Comparison of ENCODE assay signal across 21 cellular contexts in the genomic region with DNA sequence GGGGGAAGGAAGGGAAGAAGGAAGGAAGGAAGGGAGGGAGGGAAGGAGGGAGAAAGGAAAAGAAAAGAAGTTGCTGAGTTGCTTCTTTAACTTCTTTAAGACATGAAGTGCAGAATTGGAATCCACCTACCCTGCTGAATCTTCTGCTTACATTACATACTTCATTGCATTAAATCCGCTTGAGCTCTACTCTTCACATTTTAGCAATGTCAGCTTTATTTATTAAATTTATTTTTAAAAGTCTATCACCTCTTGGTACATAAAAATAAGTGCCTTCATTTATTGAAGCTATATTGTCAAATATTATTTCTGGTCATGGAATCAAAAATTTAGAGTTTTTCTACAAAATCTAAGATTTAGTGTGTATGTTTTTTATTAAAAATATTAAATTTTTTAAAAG.
DNase-seq lines count a peak whose midpoint lies in the region; ATAC-seq, FAIRE-seq and TF ChIP-seq lines count a peak whose summit lies in the region.
"Had no signal": no experiment of that assay in that cellular context is flagged by ENCODE, and none has a peak within 500 bp of the region (broad histone marks: within the 10 kb centered on the region; RNA-seq: fewer than 3 reads in every experiment).

No MANE protein-coding gene starts in this region.

- H3K36me3 ChIP-seq in HepG2 (replicated peaks in 1 of 2; ENCODE audit: control insufficient read depth in 1 of 2, insufficient read depth in 2 of 2, low read length in 2 of 2) = no peaks in the 10 kb centered on the region
- H3K36me3 ChIP-seq in right lobe of liver = no peaks in the 10 kb centered on the region
- H3K36me3 ChIP-seq in SK-N-MC (ENCODE audit: insufficient read depth, low read length) = no peaks in the 10 kb centered on the region
- no peaks in the 10 kb centered on the region; a peak in 1 of 8 replicates for H3K36me3 ChIP-seq in H1 (ENCODE audit: control insufficient read depth in 2 of 4, insufficient read depth in 4 of 4, low read length in 3 of 4)
- H3K36me3 ChIP-seq in kidney (ENCODE audit: control insufficient read depth in 1 of 2, insufficient read depth in 2 of 2, low read length in 2 of 2) = no peaks in the 10 kb centered on the region
- H3K36me3 ChIP-seq in PC-9 (ENCODE audit: low read depth) = no peaks in the 10 kb centered on the region
- H3K36me3 ChIP-seq in pancreas = no peaks in the 10 kb centered on the region
- H3K36me3 ChIP-seq: BLaER1 treated with 17β-estradiol and CSF1 and Interleukin-3, amounts not matched to agents 10 nM and 100 nM had no signal

- no peak overlapping the region for H3K4ac ChIP-seq in H1 (replicated peaks; ENCODE audit: insufficient read length, low read depth, low read length)

- no peak overlapping the region for H3K18ac ChIP-seq in H1 (ENCODE audit: extremely low read depth, low read length)

- H2BK15ac ChIP-seq in H1 (ENCODE audit: low read length) = no peak overlapping the region

- no peak overlapping the region for H3K4me2 ChIP-seq in HepG2 (ENCODE audit: low read depth, low read length)
- H3K4me2 ChIP-seq in H1 (ENCODE audit: insufficient read depth in 1 of 2, low read depth in 2 of 2, low read length in 2 of 2) = no peak overlapping the region
- H3K4me2 ChIP-seq in PC-9 = no peak overlapping the region
- H3K4me2 ChIP-seq: BLaER1 treated with 17β-estradiol and CSF1 and Interleukin-3, amounts not matched to agents 10 nM and 100 nM had no signal

- H3K56ac ChIP-seq in H1 (replicated peaks; ENCODE audit: insufficient read length, low read depth, low read length) = no peak overlapping the region

- H3K9me3 ChIP-seq in HepG2 (ENCODE audit: low read length) (no peaks in the 10 kb centered on the region), right lobe of liver (no peaks in the 10 kb centered on the region), SK-N-MC (ENCODE audit: low read depth, low read length) (no peaks in the 10 kb centered on the region), H1 (ENCODE audit: insufficient read depth in 2 of 2, low read depth in 1 of 2, low read length in 1 of 2) (no peaks in the 10 kb centered on the region), kidney (ENCODE audit: control insufficient read depth in 1 of 2, low read length in 2 of 2) (no peaks in the 10 kb centered on the region), PC-9 (ENCODE audit: insufficient read depth, low read depth) (no peaks in the 10 kb centered on the region), pancreas (no peaks in the 10 kb centered on the region)
- H3K9me3 ChIP-seq: BLaER1 treated with 17β-estradiol and CSF1 and Interleukin-3, amounts not matched to agents 10 nM and 100 nM; Caco-2 had no signal

- no peak overlapping the region for H2BK120ac ChIP-seq in H1 (replicated peaks; ENCODE audit: low read depth, low read length)

- H3K23me2 ChIP-seq in H1 (ENCODE audit: low read depth, low read length) = no peaks in the 10 kb centered on the region

- DNase-seq in HepG2 (ENCODE audit: low spot score) = no peak
- DNase-seq in right lobe of liver = no peak
- DNase-seq in SK-N-MC (ENCODE audit: low read depth, low spot score) = peak; percentile 52
- no peak for DNase-seq in H1 (ENCODE audit: low read depth in 1 of 2, low spot score in 2 of 2)
- no peak for DNase-seq in kidney
- no peak for DNase-seq in PC-9
- DNase-seq in pancreas = no peak
- DNase-seq: ACHN; Caco-2; Calu3; CD4-positive, alpha-beta T cell; CD8-positive, alpha-beta T cell; DMS79 treated with DMSO at 0.1 percent for 48 hours; GF-D8 had no signal

- H3F3A ChIP-seq in PC-9 (ENCODE audit: insufficient read depth, low read depth) = no peaks in the 10 kb centered on the region

- TF ChIP-seq RAD21 in HepG2 (CRISPR knock-in tag; IDR thresholded peaks at IDR 0.05) (no peak), H1 (IDR thresholded peaks at IDR 0.05 in 1 of 2, conservative IDR thresholded peaks at IDR 0.05 in 1 of 2; ENCODE audit: low read depth in 2 of 2, low read length in 2 of 2) (no peak)

- no peaks in the 10 kb centered on the region for H3K9me2 ChIP-seq in PC-9 (ENCODE audit: insufficient read depth)

- H4K8ac ChIP-seq in H1 (ENCODE audit: extremely low read depth, insufficient read depth, low read length) = no peak overlapping the region

- FAIRE-seq in HepG2 (lab: Jason Lieb, UNC) (no peak), H1 (lab: Jason Lieb, UNC) (no peak), kidney (lab: Jason Lieb, UNC) (peak; percentile 32), pancreas (lab: Jason Lieb, UNC) (no peak)
- FAIRE-seq: G401.6, GM12891, GM19239 had no signal

- H3K9ac ChIP-seq in HepG2 (ENCODE audit: insufficient read depth, low read depth, low read length) (no peak overlapping the region), SK-N-MC (ENCODE audit: insufficient read length) (no peak overlapping the region), H1 (replicated peaks in 1 of 4; ENCODE audit: extremely low read depth in 1 of 4, low read depth in 3 of 4, low read length in 3 of 4) (no peak overlapping the region), kidney (ENCODE audit: low read length in 2 of 2) (no peak overlapping the region)
- H3K9ac ChIP-seq: BLaER1 treated with 17β-estradiol and CSF1 and Interleukin-3, amounts not matched to agents 10 nM and 100 nM had no signal

- CTCF ChIA-PET in HepG2 (lab: Yijun Ruan, JAX; ENCODE audit: low intra/inter-chr PET ratio, low total read pairs) (no interaction called here), H1 (lab: Charles Lee; ENCODE audit: partially characterized antibody) (no interaction called here), PC-9 (lab: Charles Lee) (no interaction called here)

- no TSS peak for BruUV-seq in HepG2 (replicated peaks; lab: Mats Ljungman, UMichigan)
- BruUV-seq in PC-9 (replicated peaks; lab: Mats Ljungman, UMichigan) = no TSS peak

- H2BK5ac ChIP-seq in H1 (ENCODE audit: low read depth, low read length) = no peak overlapping the region

- H3K4me3 ChIP-seq in HepG2 (replicated peaks in 1 of 3; ENCODE audit: insufficient read depth in 1 of 3, low read depth in 2 of 3, low read length in 3 of 3) (no peak overlapping the region), right lobe of liver (no peak overlapping the region), SK-N-MC (peak overlapping the region; percentile 62), H1 (ENCODE audit: extremely low read depth in 1 of 4, insufficient read depth in 2 of 4, low read depth in 3 of 4, low read length in 4 of 4) (no peak overlapping the region), kidney (ENCODE audit: low read length in 2 of 2) (no peak overlapping the region), PC-9 (no peak overlapping the region), pancreas (no peak overlapping the region)
- H3K4me3 ChIP-seq: BLaER1 treated with 17β-estradiol and CSF1 and Interleukin-3, amounts not matched to agents 10 nM and 100 nM had no signal

- no peaks in the 10 kb centered on the region for H3K4me1 ChIP-seq in HepG2 (ENCODE audit: insufficient read depth, low read length)
- no peaks in the 10 kb centered on the region for H3K4me1 ChIP-seq in right lobe of liver
- H3K4me1 ChIP-seq in H1 (replicated peaks in 1 of 4; ENCODE audit: control insufficient read depth in 3 of 4, insufficient read depth in 4 of 4, low read length in 3 of 4) = no peaks in the 10 kb centered on the region
- H3K4me1 ChIP-seq in kidney (ENCODE audit: control insufficient read depth in 1 of 2, insufficient read depth in 1 of 2, low read depth in 1 of 2, low read length in 2 of 2) = no peaks in the 10 kb centered on the region
- no peaks in the 10 kb centered on the region for H3K4me1 ChIP-seq in PC-9 (replicated peaks; ENCODE audit: insufficient read depth)
- peaks cover 0 to 3% (median 0%) of the 10 kb centered on the region in 3 donors for H3K4me1 ChIP-seq in pancreas
- H3K4me1 ChIP-seq: BLaER1 treated with 17β-estradiol and CSF1 and Interleukin-3, amounts not matched to agents 10 nM and 100 nM; Caco-2 had no signal

- TF ChIP-seq EP300 in HepG2 (IDR thresholded peaks at IDR 0.05; ENCODE audit: low read depth in 2 of 2, low read length in 2 of 2) = no peak
- no peak for TF ChIP-seq EP300 in HepG2 (CRISPR knock-in tag; IDR thresholded peaks at IDR 0.05; ENCODE audit: borderline replicate concordance)
- no peak for TF ChIP-seq EP300 in H1 (IDR thresholded peaks at IDR 0.05; ENCODE audit: borderline replicate concordance in 1 of 2, low read depth in 2 of 2, low read length in 2 of 2)

- ATAC-seq in HepG2 (no peak), right lobe of liver (no peak), pancreas (no peak), HG03571 (IDR thresholded peaks at IDR 0.05; ENCODE audit: unreplicated experiment) (no peak)
- ATAC-seq: CD8-positive, alpha-beta T cell had no signal

- H2AK5ac ChIP-seq in H1 (ENCODE audit: low read depth, low read length) = no peak overlapping the region

- no peak overlapping the region for H4K91ac ChIP-seq in H1 (replicated peaks; ENCODE audit: insufficient read length, low read length)

- TF ChIP-seq CTCF in HepG2 (CRISPR knock-in tag; IDR thresholded peaks at IDR 0.05) (no peak), right lobe of liver (IDR thresholded peaks at IDR 0.05) (no peak), H1 (IDR thresholded peaks at IDR 0.05; ENCODE audit: control extremely low read depth in 1 of 3, insufficient read depth in 1 of 3, low read depth in 1 of 3, low read length in 3 of 3) (no peak), kidney (IDR thresholded peaks at IDR 0.05; ENCODE audit: borderline replicate concordance, extremely low read depth, insufficient read depth) (no peak), PC-9 (conservative IDR thresholded peaks at IDR 0.05) (no peak), pancreas (IDR thresholded peaks at IDR 0.05) (no peak)

- intact Hi-C loops in HepG2 (cut with micrococcal nuclease; ENCODE audit: unreplicated experiment) (no loop called here), right lobe of liver (cut with DNase I) (no loop called here), kidney (cut with DNase I) (no loop called here), PC-9 (cut with micrococcal nuclease; ENCODE audit: unreplicated experiment) (no loop called here), pancreas (cut with DNase I) (no loop called here)

- H3K23ac ChIP-seq in H1 (ENCODE audit: insufficient read length) = no peak overlapping the region

- H3K27me3 ChIP-seq in HepG2 (ENCODE audit: control insufficient read depth in 1 of 2, insufficient read depth in 2 of 2, low read length in 2 of 2) (no peaks in the 10 kb centered on the region), right lobe of liver (no peaks in the 10 kb centered on the region), H1 (replicated peaks in 1 of 4; ENCODE audit: control insufficient read depth in 3 of 4, extremely low read depth in 1 of 4, insufficient read depth in 3 of 4, low read length in 3 of 4) (no peaks in the 10 kb centered on the region), PC-9 (ENCODE audit: insufficient read depth, low read depth) (no peaks in the 10 kb centered on the region), pancreas (no peaks in the 10 kb centered on the region)
- H3K27me3 ChIP-seq: BLaER1 treated with 17β-estradiol and CSF1 and Interleukin-3, amounts not matched to agents 10 nM and 100 nM had no signal

- H3K27ac ChIP-seq in HepG2 (ENCODE audit: extremely low read length, insufficient read depth, low read length) = no peak overlapping the region
- no peak overlapping the region for H3K27ac ChIP-seq in right lobe of liver
- peak overlapping the region; percentile 85 for H3K27ac ChIP-seq in SK-N-MC
- no peak overlapping the region for H3K27ac ChIP-seq in H1 (ENCODE audit: low read depth, low read length)
- no peak overlapping the region for H3K27ac ChIP-seq in kidney (ENCODE audit: low read depth in 2 of 2, low read length in 2 of 2)
- no peak overlapping the region for H3K27ac ChIP-seq in PC-9
- no peak overlapping the region for H3K27ac ChIP-seq in pancreas
- H3K27ac ChIP-seq: 22Rv1; BLaER1 treated with 17β-estradiol and CSF1 and Interleukin-3, amounts not matched to agents 10 nM and 100 nM; C4-2B had no signal

- H4K20me1 ChIP-seq in HepG2 (ENCODE audit: insufficient read depth, low read length) (no peaks in the 10 kb centered on the region), H1 (replicated peaks in 1 of 2; ENCODE audit: control insufficient read depth in 1 of 2, insufficient read depth in 2 of 2, low read length in 2 of 2) (no peaks in the 10 kb centered on the region), PC-9 (ENCODE audit: insufficient read depth) (no peaks in the 10 kb centered on the region)
- H4K20me1 ChIP-seq: BLaER1 treated with 17β-estradiol and CSF1 and Interleukin-3, amounts not matched to agents 10 nM and 100 nM had no signal

- no peak for TF ChIP-seq POLR2A in HepG2 (IDR thresholded peaks at IDR 0.05; ENCODE audit: insufficient read depth in 1 of 2, low read depth in 2 of 2, low read length in 2 of 2)
- TF ChIP-seq POLR2A in right lobe of liver (IDR thresholded peaks at IDR 0.05) = no peak
- TF ChIP-seq POLR2A in H1 (IDR thresholded peaks at IDR 0.05; ENCODE audit: control extremely low read depth in 1 of 2, low read depth in 2 of 2, low read length in 2 of 2) = no peak

- no peak overlapping the region for H3K14ac ChIP-seq in H1 (ENCODE audit: insufficient read length)

- POLR2A ChIA-PET in HepG2 (lab: Yijun Ruan, JAX) (no interaction called here), H1 (lab: Charles Lee; ENCODE audit: partially characterized antibody) (no interaction called here), PC-9 (lab: Charles Lee; ENCODE audit: unreplicated experiment) (no interaction called here)

- no peak overlapping the region for H4K5ac ChIP-seq in H1 (ENCODE audit: insufficient read length, low read depth, low read length)

- H3K79me2 ChIP-seq in HepG2 (ENCODE audit: insufficient read depth, low read length) = no peaks in the 10 kb centered on the region
- H3K79me2 ChIP-seq in H1 (ENCODE audit: control insufficient read depth in 1 of 2, insufficient read depth in 2 of 2, low read length in 2 of 2) = no peaks in the 10 kb centered on the region
- H3K79me2 ChIP-seq in PC-9 (ENCODE audit: low read depth) = no peaks in the 10 kb centered on the region

- no peaks in the 10 kb centered on the region for H3K79me1 ChIP-seq in H1 (ENCODE audit: low read depth, low read length)

- H2AFZ ChIP-seq in HepG2 (ENCODE audit: low read length) = no peak overlapping the region
- 0 out of 2 replicates have a peak overlapping the region, but pooled peaks have one; percentile 70 for H2AFZ ChIP-seq in H1 (ENCODE audit: low read length)
- no peak overlapping the region for H2AFZ ChIP-seq in PC-9

- 5% methylated on average over 1 of the region's 1 CpG for WGBS in HepG2 (ENCODE audit: low lambda C conversion rate)
- WGBS in right lobe of liver (ENCODE audit: insufficient coverage, low coverage, low lambda C conversion rate, missing lambda C conversion rate) = 100% methylated on average over 1 of the region's 1 CpG
- 100% methylated on average over 1 of the region's 1 CpG; no CpG with 5 or more reads in 1 of the 2 experiments for WGBS in H1 (ENCODE audit: extremely low coverage in 1 of 2, insufficient coverage in 1 of 2, insufficient read length in 1 of 2, insufficient replicate concordance in 2 of 2, low coverage in 1 of 2, low lambda C conversion rate in 2 of 2, missing lambda C conversion rate in 1 of 2), 2 experiments
- WGBS in pancreas, 2 donors = 55 to 82% methylated on average over 1 of the region's 1 CpG

- no peak overlapping the region for H2BK12ac ChIP-seq in H1 (ENCODE audit: low read depth, low read length)

- in situ Hi-C loops in HepG2 (cut with HindIII; ENCODE audit: extremely low pct_ligation_motif_present, low pct_unique_long_range_greater_than_20kb) = no loop called here

- H2BK20ac ChIP-seq in H1 (ENCODE audit: low read length) = no peak overlapping the region
